In genomic region chr13:98397221-98397620, GRCh38 we compare ENCODE assay signal across 12 cellular contexts.
A peak's percentile ranks its signal among the peaks of the same experiment; 100 is the strongest.
DNase-seq lines count a peak whose midpoint lies in the region; ATAC-seq, FAIRE-seq and TF ChIP-seq lines count a peak whose summit lies in the region.
"Had no signal": no experiment of that assay in that cellular context is flagged by ENCODE, and none has a peak within 500 bp of the region (broad histone marks: within the 10 kb centered on the region; RNA-seq: fewer than 3 reads in every experiment).

No MANE protein-coding gene starts in this region.

- H3K23me2 ChIP-seq in H1 (ENCODE audit: low read depth, low read length): no peaks in the 10 kb centered on the region

- peak; percentile 39 for TF ChIP-seq CTCF in LNCaP clone FGC (IDR thresholded peaks at IDR 0.05; ENCODE audit: control insufficient read depth, extremely low read depth, insufficient read depth)
- TF ChIP-seq CTCF in H1 (IDR thresholded peaks at IDR 0.05; ENCODE audit: control extremely low read depth in 1 of 3, insufficient read depth in 1 of 3, low read depth in 1 of 3, low read length in 3 of 3): no peak

- H3K4me1 ChIP-seq in H1 (replicated peaks in 1 of 4; ENCODE audit: control insufficient read depth in 3 of 4, insufficient read depth in 4 of 4, low read length in 3 of 4) (peaks cover 0 to 4% (median 1%) of the 10 kb centered on the region in 4 experiments; a peak in 2 of 7 replicates), mesenchymal stem cell (ENCODE audit: control insufficient read depth, insufficient read depth, low read depth, low read length) (no peaks in the 10 kb centered on the region)

- H3K14ac ChIP-seq in H1 (ENCODE audit: insufficient read length) (no peak overlapping the region), mesenchymal stem cell (ENCODE audit: low read length in 2 of 2) (no peak overlapping the region)

- H3K18ac ChIP-seq in H1 (ENCODE audit: extremely low read depth, low read length) (no peak overlapping the region), mesenchymal stem cell (ENCODE audit: low read depth in 1 of 2, low read length in 2 of 2) (no peak overlapping the region)

- H4K5ac ChIP-seq in H1 (ENCODE audit: insufficient read length, low read depth, low read length): no peak overlapping the region

- no peaks in the 10 kb centered on the region for H3K79me2 ChIP-seq in H1 (ENCODE audit: control insufficient read depth in 1 of 2, insufficient read depth in 2 of 2, low read length in 2 of 2)

- no peak overlapping the region for H2AK5ac ChIP-seq in H1 (ENCODE audit: low read depth, low read length)
- H2AK5ac ChIP-seq in mesenchymal stem cell (ENCODE audit: low read length, severe bottlenecking): no peak overlapping the region

- peaks cover 3 to 14% (median 5%) of the 10 kb centered on the region in 4 experiments; a peak in 5 of 8 replicates for H3K36me3 ChIP-seq in H1 (ENCODE audit: control insufficient read depth in 2 of 4, insufficient read depth in 4 of 4, low read length in 3 of 4)
- H3K36me3 ChIP-seq in mesenchymal stem cell (ENCODE audit: control insufficient read depth in 1 of 2, insufficient read depth in 2 of 2, low read depth in 1 of 2, low read length in 2 of 2): peaks cover 28 to 40% of the 10 kb centered on the region in 2 experiments

- no peak overlapping the region for H3K23ac ChIP-seq in H1 (ENCODE audit: insufficient read length)
- no peak overlapping the region for H3K23ac ChIP-seq in mesenchymal stem cell (ENCODE audit: low read length in 2 of 2)

- H4K8ac ChIP-seq in H1 (ENCODE audit: extremely low read depth, insufficient read depth, low read length) (no peak overlapping the region), mesenchymal stem cell (ENCODE audit: low read length) (no peak overlapping the region)

- 0 out of 4 replicates have a peak, but pooled peaks have one; percentile 5 to 12 for TF ChIP-seq RAD21 in H1 (IDR thresholded peaks at IDR 0.05 in 1 of 2, conservative IDR thresholded peaks at IDR 0.05 in 1 of 2; ENCODE audit: low read depth in 2 of 2, low read length in 2 of 2)

- ATAC-seq in HG02870 (IDR thresholded peaks at IDR 0.05; ENCODE audit: unreplicated experiment): no peak

- H3K27me3 ChIP-seq in H1 (replicated peaks in 1 of 4; ENCODE audit: control insufficient read depth in 3 of 4, extremely low read depth in 1 of 4, insufficient read depth in 3 of 4, low read length in 3 of 4): no peaks in the 10 kb centered on the region
- H3K27me3 ChIP-seq in mesenchymal stem cell (ENCODE audit: control insufficient read depth in 1 of 2, insufficient read depth in 1 of 2, low read length in 2 of 2): no peaks in the 10 kb centered on the region

- H2BK20ac ChIP-seq in H1 (ENCODE audit: low read length): no peak overlapping the region

- CTCF ChIA-PET in H1 (lab: Charles Lee; ENCODE audit: partially characterized antibody): interaction anchor here (0.6 to 1.4 kb wide), 3 partner anchors 69 to 364 kb away, joined by 3 to 4 read pairs (median 3); no protein-coding TSS in a partner anchor

- TF ChIP-seq EP300 in H1 (IDR thresholded peaks at IDR 0.05; ENCODE audit: borderline replicate concordance in 1 of 2, low read depth in 2 of 2, low read length in 2 of 2): no peak

- peaks cover 2% of the 10 kb centered on the region; the same call in 1 of the 2 replicates for H3K79me1 ChIP-seq in H1 (ENCODE audit: low read depth, low read length)
- peaks cover 23% of the 10 kb centered on the region for H3K79me1 ChIP-seq in mesenchymal stem cell (replicated peaks; ENCODE audit: low read length, poor library complexity, severe bottlenecking)

- no peak overlapping the region for H3K4me2 ChIP-seq in H1 (ENCODE audit: insufficient read depth in 1 of 2, low read depth in 2 of 2, low read length in 2 of 2)
- H3K4me2 ChIP-seq in mesenchymal stem cell (ENCODE audit: low read length, poor library complexity, severe bottlenecking): no peak overlapping the region

- no peak overlapping the region for H3K9ac ChIP-seq in H1 (replicated peaks in 1 of 4; ENCODE audit: extremely low read depth in 1 of 4, low read depth in 3 of 4, low read length in 3 of 4)
- H3K9ac ChIP-seq in mesenchymal stem cell (ENCODE audit: low read length): no peak overlapping the region

- no peak for TF ChIP-seq POLR2A in H1 (IDR thresholded peaks at IDR 0.05; ENCODE audit: control extremely low read depth in 1 of 2, low read depth in 2 of 2, low read length in 2 of 2)

- POLR2A ChIA-PET in H1 (lab: Charles Lee; ENCODE audit: partially characterized antibody): interaction anchor here (1.9 kb wide), 1 partner anchor 12 kb away, joined by 4 read pairs; no protein-coding TSS in a partner anchor

- H2BK120ac ChIP-seq in H1 (replicated peaks; ENCODE audit: low read depth, low read length) (no peak overlapping the region), mesenchymal stem cell (ENCODE audit: low read depth, low read length) (no peak overlapping the region)

- no peak overlapping the region for H2BK5ac ChIP-seq in H1 (ENCODE audit: low read depth, low read length)
- H2BK5ac ChIP-seq in mesenchymal stem cell (ENCODE audit: low read depth, low read length, poor library complexity, severe bottlenecking): no peak overlapping the region

- FAIRE-seq in H1 (lab: Jason Lieb, UNC) (no peak), HTR-8/SVneo (lab: Jason Lieb, UNC) (no peak)

- H3K27ac ChIP-seq in H1 (ENCODE audit: low read depth, low read length): no peak overlapping the region
- H3K27ac ChIP-seq in mesenchymal stem cell (ENCODE audit: low read length, poor library complexity, severe bottlenecking): no peak overlapping the region

- H4K91ac ChIP-seq in H1 (replicated peaks; ENCODE audit: insufficient read length, low read length): no peak overlapping the region
- H4K91ac ChIP-seq in mesenchymal stem cell (ENCODE audit: low read length): no peak overlapping the region

- H2BK12ac ChIP-seq in H1 (ENCODE audit: low read depth, low read length) (no peak overlapping the region), mesenchymal stem cell (ENCODE audit: low read length in 2 of 2) (no peak overlapping the region)

- DNase-seq in AG08396 (ENCODE audit: low spot score) (peak; percentile 25), LNCaP clone FGC (ENCODE audit: low read depth) (no peak), H1 (ENCODE audit: low read depth in 1 of 2, low spot score in 2 of 2) (no peak), mesenchymal stem cell (peak; percentile 42), Kasumi-1 (lab: John Stamatoyannopoulos, UW) (no peak), HTR-8/SVneo (ENCODE audit: insufficient read length, low spot score) (no peak), NCI-H510A (lab: John Stamatoyannopoulos, UW) (no peak)
- DNase-seq: activated B cell treated with CpG ODN at 0.5 μM for 24 hours; activated T-cell treated with anti-CD3 and anti-CD28 coated beads, Interleukin-2, amount 50 U/mL, for 24 hours; CD4-positive, CD25-positive, alpha-beta regulatory T cell; NCI-H2081 treated with DMSO at 0.1 percent for 48 hours had no signal

- H3K4ac ChIP-seq in H1 (replicated peaks; ENCODE audit: insufficient read length, low read depth, low read length): no peak overlapping the region
- H3K4ac ChIP-seq in mesenchymal stem cell (ENCODE audit: low read depth in 1 of 2, low read length in 2 of 2): no peak overlapping the region

- H2AFZ ChIP-seq in H1 (ENCODE audit: low read length): no peak overlapping the region
- H2AFZ ChIP-seq in mesenchymal stem cell (ENCODE audit: low read depth, low read length): no peak overlapping the region

- H2BK15ac ChIP-seq in H1 (ENCODE audit: low read length) (no peak overlapping the region), mesenchymal stem cell (ENCODE audit: low read depth, poor library complexity, severe bottlenecking) (no peak overlapping the region)

- no peaks in the 10 kb centered on the region for H4K20me1 ChIP-seq in H1 (replicated peaks in 1 of 2; ENCODE audit: control insufficient read depth in 1 of 2, insufficient read depth in 2 of 2, low read length in 2 of 2)

- H3K9me3 ChIP-seq in H1 (ENCODE audit: insufficient read depth in 2 of 2, low read depth in 1 of 2, low read length in 1 of 2): no peaks in the 10 kb centered on the region
- H3K9me3 ChIP-seq in mesenchymal stem cell (ENCODE audit: control insufficient read depth, low read length): no peaks in the 10 kb centered on the region

- no peak overlapping the region for H3K56ac ChIP-seq in H1 (replicated peaks; ENCODE audit: insufficient read length, low read depth, low read length)

- WGBS in H1 (ENCODE audit: extremely low coverage in 1 of 2, insufficient coverage in 1 of 2, insufficient read length in 1 of 2, insufficient replicate concordance in 2 of 2, low coverage in 1 of 2, low lambda C conversion rate in 2 of 2, missing lambda C conversion rate in 1 of 2), 2 experiments: 100% methylated on average over 1 of the region's 1 CpG; no CpG with 5 or more reads in 1 of the 2 experiments
- WGBS in mesenchymal stem cell: 100% methylated on average over 1 of the region's 1 CpG

- H3K4me3 ChIP-seq in LNCaP clone FGC (ENCODE audit: low read depth, low read length) (no peak overlapping the region), H1 (ENCODE audit: extremely low read depth in 1 of 4, insufficient read depth in 2 of 4, low read depth in 3 of 4, low read length in 4 of 4) (no peak overlapping the region), mesenchymal stem cell (ENCODE audit: insufficient read depth in 1 of 2, low read depth in 1 of 2, low read length in 2 of 2) (no peak overlapping the region)

TF ChIP-seq in H1, 55 proteins besides CTCF, POLR2A, EP300 and RAD21 (continues in another document):
- TF ChIP-seq JUND (IDR thresholded peaks at IDR 0.05; ENCODE audit: low read length): no peak
- no peak for TF ChIP-seq POU5F1 (IDR thresholded peaks at IDR 0.05; ENCODE audit: low read depth, low read length)
- no peak for TF ChIP-seq CTBP2 (IDR thresholded peaks at IDR 0.05; ENCODE audit: borderline replicate concordance, insufficient read depth, insufficient read length, low read length)
- no peak for TF ChIP-seq SIRT6 (IDR thresholded peaks at IDR 0.05; ENCODE audit: low read length)
- TF ChIP-seq KDM1A (IDR thresholded peaks at IDR 0.05; ENCODE audit: borderline replicate concordance, low read length): no peak
- no peak for TF ChIP-seq MAFK (IDR thresholded peaks at IDR 0.05; ENCODE audit: low read depth, low read length)
- no peak for TF ChIP-seq ZNF274 (IDR thresholded peaks at IDR 0.05; ENCODE audit: borderline replicate concordance, extremely low read depth, low read length)
- TF ChIP-seq ASH2L (IDR thresholded peaks at IDR 0.05; ENCODE audit: low read length): no peak
- no peak for TF ChIP-seq FOSL1 (IDR thresholded peaks at IDR 0.05; ENCODE audit: insufficient read depth, low read depth, low read length)
- TF ChIP-seq GTF2F1 (IDR thresholded peaks at IDR 0.05; ENCODE audit: borderline replicate concordance, low read depth, low read length): no peak
- TF ChIP-seq CREB1 (IDR thresholded peaks at IDR 0.05): no peak
- TF ChIP-seq KDM5A (IDR thresholded peaks at IDR 0.05; ENCODE audit: low read length): no peak
- no peak for TF ChIP-seq RFX5 (IDR thresholded peaks at IDR 0.05; ENCODE audit: borderline replicate concordance, low read depth, low read length)
- TF ChIP-seq HDAC6 (IDR thresholded peaks at IDR 0.05; ENCODE audit: low read depth, low read length): no peak
- no peak for TF ChIP-seq EGR1 (IDR thresholded peaks at IDR 0.05; ENCODE audit: borderline replicate concordance, low read depth, low read length)
- TF ChIP-seq SUZ12 (IDR thresholded peaks at IDR 0.05; ENCODE audit: low read length): no peak

Comparison
In these comparisons a context has a peak if more than half of its experiments do, and no peak if none do; other contexts are left out.
1. DNase-seq: peak in AG08396 (single experiment) and mesenchymal stem cell (single experiment); none in LNCaP clone FGC (single experiment), H1 (0 of 2), Kasumi-1 (0 of 2), HTR-8/SVneo (single experiment) and NCI-H510A (single experiment).